13 cellular contexts compared by ENCODE assay signal in genomic region chr1:154446292-154446691, GRCh38. TPM values are rescaled to one million over a fixed set of nuclear protein-coding genes. Genes with fewer than 3 reads are reported as not detected.
DNase-seq lines count a peak whose midpoint lies in the region; ATAC-seq and TF ChIP-seq lines count a peak whose summit lies in the region.
"Had no signal": no experiment of that assay in that cellular context is flagged by ENCODE, and none has a peak within 500 bp of the region (broad histone marks: within the 10 kb centered on the region; RNA-seq: fewer than 3 reads in every experiment).

No MANE protein-coding gene starts in this region.

- H3K27ac ChIP-seq in muscle layer of colon (ENCODE audit: low read depth, low read length) (peak overlapping the region; percentile 61), H9 (ENCODE audit: insufficient read length, low read depth, low read length) (no peak overlapping the region)
- H3K27ac ChIP-seq: breast epithelium had no signal

- H4K8ac ChIP-seq in H9 (replicated peaks; ENCODE audit: insufficient read length, low read depth, low read length): no peak overlapping the region

- no peak overlapping the region for H3T11ph ChIP-seq in H9 (ENCODE audit: low read length)

- no peaks in the 10 kb centered on the region for H3K9me3 Mint-ChIP-seq in natural killer cell treated with Interleukin-12 subunit alpha and Interleukin-12 subunit beta and Interleukin-15 and Interleukin-18, amount 100 ng/mL, for 72 hours
- H3K9me3 Mint-ChIP-seq in natural killer cell (no peaks in the 10 kb centered on the region), H9 (no peaks in the 10 kb centered on the region)

- H3K4me3 Mint-ChIP-seq in natural killer cell treated with Interleukin-12 subunit alpha and Interleukin-12 subunit beta and Interleukin-15 and Interleukin-18, amount 100 ng/mL, for 72 hours: peak overlapping the region; percentile 8
- H3K4me3 Mint-ChIP-seq in natural killer cell: no peak overlapping the region
- H3K4me3 Mint-ChIP-seq in H9: no peak overlapping the region

- DNase-seq in natural killer cell treated with Interleukin-12 subunit alpha and Interleukin-12 subunit beta and Interleukin-15 and Interleukin-18, amount 100 ng/mL, for 72 hours (ENCODE audit: low spot score): no peak
- no peak for DNase-seq in natural killer cell
- DNase-seq in dedifferentiated amniotic fluid mesenchymal stem cell (ENCODE audit: extremely low spot score): peak; percentile 73
- no peak for DNase-seq in H9
- DNase-seq in occipital lobe (lab: John Stamatoyannopoulos, UW): no peak
- DNase-seq in stimulated activated CD4-positive, alpha-beta T cell treated with anti-CD3 and anti-CD28 coated beads, Interleukin-2, amount 100 ng/mL, for 24 hours: no peak
- no peak for DNase-seq in NCI-H345 (lab: John Stamatoyannopoulos, UW)
- DNase-seq: BE2C; KG1; NCI-H526; stimulated activated CD4-positive, alpha-beta T cell treated with anti-CD3 and anti-CD28 coated beads, Interleukin-1b, Interleukin-23, amount 100 ng/mL, for 48 hours had no signal

- no peak overlapping the region for H2BK12ac ChIP-seq in H9 (ENCODE audit: insufficient read length, low read depth, low read length)

- H3K23ac ChIP-seq in H9 (ENCODE audit: insufficient read length, low read depth, low read length): no peak overlapping the region

- H3K9ac ChIP-seq in muscle layer of colon (ENCODE audit: low read length) (no peak overlapping the region), H9 (ENCODE audit: extremely low read depth, insufficient read length, low read length) (no peak overlapping the region)

- H4K5ac ChIP-seq in H9 (ENCODE audit: insufficient read length, low read depth, low read length): no peak overlapping the region

- no peaks in the 10 kb centered on the region for H4K20me1 ChIP-seq in H9 (ENCODE audit: control insufficient read depth, insufficient read depth, insufficient read length)

- TF ChIP-seq CTCF in natural killer cell (IDR thresholded peaks at IDR 0.05) (no peak), H9 (conservative IDR thresholded peaks at IDR 0.05) (no peak)

- H3K4ac ChIP-seq in H9 (ENCODE audit: low read depth, low read length): no peak overlapping the region

- intact Hi-C loops in natural killer cell (cut with micrococcal nuclease): no loop called here

- no peak for ATAC-seq in natural killer cell treated with Interleukin-12 subunit alpha and Interleukin-12 subunit beta and Interleukin-15 and Interleukin-18, amount 100 ng/mL, for 72 hours
- ATAC-seq in natural killer cell: no peak

- no peak overlapping the region for H3K4me3 ChIP-seq in muscle layer of colon (ENCODE audit: low read depth in 1 of 2, low read length in 2 of 2)
- H3K4me3 ChIP-seq: breast epithelium had no signal

- no peak overlapping the region for H3K14ac ChIP-seq in H9 (ENCODE audit: insufficient read depth, low read length)

- H3K56ac ChIP-seq in H9 (ENCODE audit: insufficient read length, low read depth, low read length): no peak overlapping the region

- H3K23me2 ChIP-seq in H9 (ENCODE audit: insufficient read length, low read depth, low read length, poor library complexity, severe bottlenecking): no peaks in the 10 kb centered on the region

- H3K79me1 ChIP-seq in H9 (ENCODE audit: insufficient read depth, low read depth, low read length, poor library complexity, severe bottlenecking): no peaks in the 10 kb centered on the region

- H3K27me3 ChIP-seq in muscle layer of colon (ENCODE audit: control insufficient read depth in 1 of 2, insufficient read depth in 2 of 2, low read length in 2 of 2) (no peaks in the 10 kb centered on the region), H9 (ENCODE audit: insufficient read depth, low read length) (no peaks in the 10 kb centered on the region)
- H3K27me3 ChIP-seq: BE2C, breast epithelium had no signal

- H2BK20ac ChIP-seq in H9 (ENCODE audit: low read depth, low read length, poor library complexity, severe bottlenecking): no peak overlapping the region

- H2BK15ac ChIP-seq in H9 (ENCODE audit: low read depth, low read length): no peak overlapping the region

- no peaks in the 10 kb centered on the region for H3K79me2 ChIP-seq in H9 (ENCODE audit: insufficient read depth, low read length)

- H3K4me1 ChIP-seq in muscle layer of colon (ENCODE audit: insufficient read depth, low read length) (peaks cover 33% of the 10 kb centered on the region), H9 (ENCODE audit: insufficient read depth, low read length) (peaks cover 3% of the 10 kb centered on the region; the same call in 1 of the 2 replicates)
- H3K4me1 ChIP-seq: BE2C, breast epithelium had no signal

- no peak overlapping the region for H2AK5ac ChIP-seq in H9 (ENCODE audit: insufficient read length, low read length)

- H3K9me3 ChIP-seq in muscle layer of colon (ENCODE audit: low read length) (no peaks in the 10 kb centered on the region), H9 (ENCODE audit: control insufficient read depth, low read depth, low read length) (no peaks in the 10 kb centered on the region)
- H3K9me3 ChIP-seq: BE2C, breast epithelium had no signal

- H3K36me3 ChIP-seq in muscle layer of colon (ENCODE audit: insufficient read depth, low read length): peaks cover 32% of the 10 kb centered on the region
- H3K36me3 ChIP-seq: BE2C, breast epithelium had no signal

- H3K27ac Mint-ChIP-seq in natural killer cell treated with Interleukin-12 subunit alpha and Interleukin-12 subunit beta and Interleukin-15 and Interleukin-18, amount 100 ng/mL, for 72 hours: no peak overlapping the region
- no peak overlapping the region for H3K27ac Mint-ChIP-seq in natural killer cell
- no peak overlapping the region for H3K27ac Mint-ChIP-seq in H9

- H3K4me1 Mint-ChIP-seq in natural killer cell treated with Interleukin-12 subunit alpha and Interleukin-12 subunit beta and Interleukin-15 and Interleukin-18, amount 100 ng/mL, for 72 hours (ENCODE audit: low read depth in 2 of 2): peaks cover 27 to 38% of the 10 kb centered on the region in 2 donors
- H3K4me1 Mint-ChIP-seq in natural killer cell (peaks cover 14 to 16% of the 10 kb centered on the region in 2 donors), H9 (peaks cover 7 to 10% of the 10 kb centered on the region in 2 experiments)

- H4K91ac ChIP-seq in H9 (ENCODE audit: insufficient read length, low read depth, low read length): no peak overlapping the region

- no peaks in the 10 kb centered on the region for H3K36me3 Mint-ChIP-seq in natural killer cell treated with Interleukin-12 subunit alpha and Interleukin-12 subunit beta and Interleukin-15 and Interleukin-18, amount 100 ng/mL, for 72 hours
- H3K36me3 Mint-ChIP-seq in natural killer cell (no peaks in the 10 kb centered on the region), H9 (ENCODE audit: insufficient read depth in 1 of 3, low read depth in 3 of 3) (no peaks in the 10 kb centered on the region)

- H2AFZ ChIP-seq in H9 (ENCODE audit: low read length): no peak overlapping the region

- no peak overlapping the region for H3K18ac ChIP-seq in H9 (ENCODE audit: insufficient read length, low read depth, low read length)

- H3K27me3 Mint-ChIP-seq in natural killer cell treated with Interleukin-12 subunit alpha and Interleukin-12 subunit beta and Interleukin-15 and Interleukin-18, amount 100 ng/mL, for 72 hours: peaks cover 11 to 27% of the 10 kb centered on the region in 2 donors
- H3K27me3 Mint-ChIP-seq in natural killer cell (ENCODE audit: low read depth in 2 of 2) (peaks cover 19 to 27% of the 10 kb centered on the region in 2 donors), H9 (ENCODE audit: low read depth) (no peaks in the 10 kb centered on the region; the same call in 1 of the 2 replicates)

- no peak overlapping the region for H2BK120ac ChIP-seq in H9 (ENCODE audit: low read depth, low read length, poor library complexity, severe bottlenecking)

- no peak overlapping the region for H2BK5ac ChIP-seq in H9 (ENCODE audit: insufficient read length, low read length)

- WGBS in H9 (ENCODE audit: extremely low coverage, insufficient read length, low lambda C conversion rate): no CpG with 5 or more reads among the region's 10 CpGs

- H3K4me2 ChIP-seq in H9 (ENCODE audit: insufficient read depth, insufficient read length, low read length): no peak overlapping the region

RNA-seq across cellular contexts. Expression of gene IL6R, which starts 41.1 kb away (rescaled TPM):
- 1 to 10 TPM; 2.3 to 4.0 TPM for total RNA-seq in natural killer cell treated with Interleukin-12 subunit alpha and Interleukin-12 subunit beta and Interleukin-15 and Interleukin-18, amount 100 ng/mL, for 72 hours
- 10 to 100 TPM in 1 of 3 donors, 1 to 10 TPM in 2; 2.0 to 10.6 (median 3.8) TPM for total RNA-seq in natural killer cell
- total RNA-seq in H9 (2021): 1.7 and 2.8 TPM in 2 replicates
- 2.8 TPM for total RNA-seq in occipital lobe

RNA-seq across cellular contexts. Expression of gene TDRD10, which starts 55.7 kb away (rescaled TPM):
- not detected for total RNA-seq in natural killer cell treated with Interleukin-12 subunit alpha and Interleukin-12 subunit beta and Interleukin-15 and Interleukin-18, amount 100 ng/mL, for 72 hours
- total RNA-seq in natural killer cell: under 1 TPM in 1 of 3 donors, not detected in 2; 0.38 TPM
- 0.31 TPM in 1 of 2 replicates, not detected in the other for total RNA-seq in H9 (2021)
- total RNA-seq in occipital lobe: 0.16 TPM

RNA-seq across cellular contexts. Expression of gene SHE, which starts 55.9 kb away (rescaled TPM):
- under 1 TPM in 1 of 2 donors, not detected in 1; 0.19 TPM for total RNA-seq in natural killer cell treated with Interleukin-12 subunit alpha and Interleukin-12 subunit beta and Interleukin-15 and Interleukin-18, amount 100 ng/mL, for 72 hours
- total RNA-seq in natural killer cell (under 1 TPM in 2 of 3 donors, not detected in 1; 0.10 to 0.14 TPM), H9 (2021) (0.35 and 0.48 TPM in 2 replicates), occipital lobe (2.0 TPM)
